Comparison of ENCODE assay signal across 13 cellular contexts in genomic region chr12:81296556-81297305, GRCh38.
A peak's percentile ranks its signal among the peaks of the same experiment; 100 is the strongest.
DNase-seq lines count a peak whose midpoint lies in the region; ATAC-seq and TF ChIP-seq lines count a peak whose summit lies in the region.
"Had no signal": no experiment of that assay in that cellular context is flagged by ENCODE, and none has a peak within 500 bp of the region (broad histone marks: within the 10 kb centered on the region; RNA-seq: fewer than 3 reads in every experiment).

No MANE protein-coding gene starts in this region.

- no peaks in the 10 kb centered on the region for H3K9me3 ChIP-seq in psoas muscle
- H3K9me3 ChIP-seq: body of pancreas, mucosa of descending colon had no signal

- intact Hi-C loops in psoas muscle (cut with DNase I), result no loop called here

- no peaks in the 10 kb centered on the region for H3K36me3 ChIP-seq in psoas muscle (ENCODE audit: insufficient read depth in 1 of 2, low read depth in 1 of 2)

- no peaks in the 10 kb centered on the region for H3K27me3 ChIP-seq in psoas muscle (ENCODE audit: insufficient read depth in 3 of 3, low read length in 2 of 3)
- H3K27me3 ChIP-seq: body of pancreas had no signal

- H3K4me1 ChIP-seq in psoas muscle, result no peaks in the 10 kb centered on the region
- H3K4me1 ChIP-seq: body of pancreas had no signal

- WGBS in psoas muscle, 3 donors, result 64 to 71% (median 71%) methylated on average over 2 of the region's 2 CpGs

- H3K4me3 ChIP-seq in psoas muscle, result no peak overlapping the region
- H3K4me3 ChIP-seq: body of pancreas, mucosa of descending colon had no signal

- ATAC-seq in GM21390 (IDR thresholded peaks at IDR 0.05; ENCODE audit: unreplicated experiment) (no peak), psoas muscle (no peak), HG02588 (IDR thresholded peaks at IDR 0.05; ENCODE audit: unreplicated experiment) (no peak)
- ATAC-seq: activated T-cell treated with anti-CD3 and anti-CD28 coated beads, Interleukin-2, amount 50 U/mL, for 4 hours; body of pancreas; mucosa of descending colon had no signal

- DNase-seq in G401 (ENCODE audit: low spot score) (peak; percentile 49), NCI-H226 (peak; percentile 48), caudate nucleus (lab: John Stamatoyannopoulos, UW) (no peak), renal cortical epithelial cell (ENCODE audit: low read depth) (peak; percentile 26), psoas muscle (no peak), Ammon's horn (ENCODE audit: low spot score) (no peak)
- DNase-seq: activated T-cell treated with anti-CD3 and anti-CD28 coated beads, Interleukin-2, amount 50 U/mL, for 4 hours; CD8-positive, alpha-beta memory T cell; erythroblast had no signal

- H3K27ac ChIP-seq in caudate nucleus (ENCODE audit: low read depth, low read length) (peak overlapping the region; percentile 46), psoas muscle (no peak overlapping the region)
- H3K27ac ChIP-seq: body of pancreas had no signal

- in situ Hi-C loops in G401 (cut with HindIII; ENCODE audit: low sequenced_read_pairs), result no loop called here

- no peak for TF ChIP-seq CTCF in psoas muscle (IDR thresholded peaks at IDR 0.05)

Comparison
In these comparisons a context has a peak if more than half of its experiments do, and no peak if none do; other contexts are left out.
1. DNase-seq: peak in G401 (single experiment), NCI-H226 (single experiment) and renal cortical epithelial cell (single experiment); none in caudate nucleus (0 of 61), psoas muscle (0 of 2) and Ammon's horn (single experiment).